Comparison of ENCODE assay signal across 28 cellular contexts in genomic region chr4:94506822-94507221, GRCh38. TPM values are rescaled to one million over a fixed set of nuclear protein-coding genes. Genes with fewer than 3 reads are reported as not detected.
DNase-seq lines count a peak whose midpoint lies in the region; ATAC-seq, FAIRE-seq and TF ChIP-seq lines count a peak whose summit lies in the region.
"Had no signal": no experiment of that assay in that cellular context is flagged by ENCODE, and none has a peak within 500 bp of the region (broad histone marks: within the 10 kb centered on the region; RNA-seq: fewer than 3 reads in every experiment).

No MANE protein-coding gene starts in this region.

- H2AFZ ChIP-seq in ACC112 (ENCODE audit: low read length, unreplicated experiment) = no peak overlapping the region

- DNase-seq in LoVo (ENCODE audit: low spot score) (peak; percentile 11), foreskin keratinocyte (no peak), pancreas (no peak), NCI-H510A treated with DMSO at 0.1 percent for 48 hours (lab: John Stamatoyannopoulos, UW) (no peak), foreskin fibroblast (no peak), adrenal gland (no peak)
- DNase-seq: activated CD4-positive, alpha-beta T cell treated with anti-CD3 and anti-CD28 coated beads for 36 hours; activated naive CD4-positive, alpha-beta T cell treated with Interleukin-2 at 50 U/mL for 16 hours; activated T-cell treated with anti-CD3 and anti-CD28 coated beads, Interleukin-2, amount 50 U/mL, for 48 hours; amygdala; C1 segment of cervical spinal cord; caudate nucleus; dorsolateral prefrontal cortex; H7; hypothalamus; Kasumi-1; NCI-H1048; NCI-H1694 treated with DMSO at 0.1 percent for 48 hours; NCI-H2171 treated with DMSO at 0.1 percent for 48 hours; NCI-H524 treated with DMSO at 0.1 percent for 48 hours; SK-N-SH; substantia nigra; T-helper 2 cell had no signal

- ATAC-seq in foreskin keratinocyte = no peak
- ATAC-seq in pancreas = peak; percentile 23 to 50 (median 40)
- no peak for ATAC-seq in GM21447 (IDR thresholded peaks at IDR 0.05; ENCODE audit: unreplicated experiment)

- TF ChIP-seq POLR2A in adrenal gland (IDR thresholded peaks at IDR 0.05) = no peak

- 58 to 67% methylated on average over 7 of the region's 7 CpGs for WGBS in pancreas, 2 donors
- WGBS in adrenal gland, 4 donors = 92 to 99% (median 95%) methylated on average over 7 of the region's 7 CpGs

- H3K27ac ChIP-seq in ACC112 (ENCODE audit: low read depth, low read length) (peak overlapping the region; percentile 83), foreskin keratinocyte (peak overlapping the region; percentile 55), pancreas (no peak overlapping the region), adrenal gland (no peak overlapping the region)

- no peak for FAIRE-seq in pancreas (lab: Jason Lieb, UNC)
- FAIRE-seq: GM12892, urothelium cell line had no signal

- H3K27me3 ChIP-seq in ACC112 (ENCODE audit: insufficient read depth, low read length) (no peaks in the 10 kb centered on the region), foreskin keratinocyte (no peaks in the 10 kb centered on the region), pancreas (no peaks in the 10 kb centered on the region), adrenal gland (no peaks in the 10 kb centered on the region)
- H3K27me3 ChIP-seq: dorsolateral prefrontal cortex had no signal

- H3K79me2 ChIP-seq in ACC112 (ENCODE audit: control insufficient read depth, insufficient read depth, low read length, unreplicated experiment) = peaks cover 71% of the 10 kb centered on the region

- H3K4me1 ChIP-seq in ACC112 (ENCODE audit: control insufficient read depth, insufficient read depth, low read length, unreplicated experiment) (peaks cover 22% of the 10 kb centered on the region), foreskin keratinocyte (peaks cover 11% of the 10 kb centered on the region), pancreas (peaks cover 11 to 17% (median 13%) of the 10 kb centered on the region in 3 donors), adrenal gland (replicated peaks in 1 of 2) (peaks cover 9 to 32% of the 10 kb centered on the region in 2 donors)

- H3K4me3 ChIP-seq in ACC112 (ENCODE audit: low read depth, low read length) (no peak overlapping the region), pancreas (no peak overlapping the region), foreskin fibroblast (ENCODE audit: low read depth in 1 of 2, low read length in 2 of 2) (no peak overlapping the region), adrenal gland (no peak overlapping the region)
- H3K4me3 ChIP-seq: dorsolateral prefrontal cortex, lung had no signal

- peaks cover 9% of the 10 kb centered on the region for H3K36me3 ChIP-seq in ACC112 (ENCODE audit: insufficient read depth, low read length)
- H3K36me3 ChIP-seq in pancreas = no peaks in the 10 kb centered on the region
- H3K36me3 ChIP-seq in adrenal gland (replicated peaks in 1 of 2) = no peaks in the 10 kb centered on the region

- H3K9me3 ChIP-seq in pancreas = no peaks in the 10 kb centered on the region
- H3K9me3 ChIP-seq in adrenal gland (replicated peaks in 1 of 3) = no peaks in the 10 kb centered on the region
- H3K9me3 ChIP-seq: SK-N-SH had no signal

- no peak for TF ChIP-seq CTCF in foreskin keratinocyte (conservative IDR thresholded peaks at IDR 0.05)
- no peak for TF ChIP-seq CTCF in pancreas (IDR thresholded peaks at IDR 0.05)
- TF ChIP-seq CTCF in foreskin fibroblast (IDR thresholded peaks at IDR 0.05; ENCODE audit: low read depth, low read length) = no peak
- TF ChIP-seq CTCF in adrenal gland (IDR thresholded peaks at IDR 0.05) = no peak

- intact Hi-C loops in pancreas (cut with DNase I) (no loop called here), adrenal gland (cut with DNase I) (no loop called here)

RNA-seq across cellular contexts. Expression of gene PDLIM5, which starts 55.1 kb away (rescaled TPM):
- 119 and 137 TPM in 2 replicates for total RNA-seq in foreskin keratinocyte
- 24.2 and 26.2 TPM in 2 replicates for polyA plus RNA-seq in foreskin keratinocyte
- 10 to 100 TPM; 47.1 to 99.0 (median 53.4) TPM for total RNA-seq in pancreas
- polyA plus RNA-seq in pancreas = 10 to 100 TPM; 13.2 to 18.1 TPM
- total RNA-seq in adrenal gland = 100 to 1,000 TPM in 3 of 8 donors, 10 to 100 TPM in 5; 53.9 to 150 (median 84.0) TPM
- 10 to 100 TPM; 26.2 to 92.4 (median 28.9) TPM for polyA plus RNA-seq in adrenal gland

Comparison
In these comparisons a context has a peak if more than half of its experiments do, and no peak if none do; other contexts are left out.
1. H3K27ac ChIP-seq: peak in ACC112 (single experiment) and foreskin keratinocyte (single experiment); none in pancreas (0 of 4) and adrenal gland (0 of 5).
2. ATAC-seq: peak in pancreas (4 of 4); none in foreskin keratinocyte (single experiment) and GM21447 (single experiment).